11 cellular contexts compared by ENCODE assay signal in genomic region chr1:21341022-21341421, GRCh38. TPM values are rescaled to one million over a fixed set of nuclear protein-coding genes. Genes with fewer than 3 reads are reported as not detected.
DNase-seq lines count a peak whose midpoint lies in the region; ATAC-seq and TF ChIP-seq lines count a peak whose summit lies in the region.
"Had no signal": no experiment of that assay in that cellular context is flagged by ENCODE, and none has a peak within 500 bp of the region (broad histone marks: within the 10 kb centered on the region; RNA-seq: fewer than 3 reads in every experiment).

No MANE protein-coding gene starts in this region.

- peak overlapping the region; percentile 43 for H4K91ac ChIP-seq in mesenchymal stem cell (ENCODE audit: low read length)

- H2BK15ac ChIP-seq in mesenchymal stem cell (ENCODE audit: low read depth, poor library complexity, severe bottlenecking): no peak overlapping the region

- CTCF ChIA-PET in activated B cell treated with CpG ODN at 0.5 μM for 24 hours (lab: Charles Lee): no interaction called here

- DNase-seq in left ventricle myocardium inferior (no peak), left ventricle myocardium superior (no peak), activated B cell treated with CpG ODN at 0.5 μM for 24 hours (no peak), mesenchymal stem cell (no peak), upper lobe of left lung (no peak)
- DNase-seq in stimulated activated naive CD4-positive, alpha-beta T cell (lab: John Stamatoyannopoulos, UW): no peak
- no peak for DNase-seq in central memory CD4-positive, alpha-beta T cell
- DNase-seq: Caco-2, Kasumi-1 had no signal

- peak overlapping the region; percentile 87 for H3K9ac ChIP-seq in mesenchymal stem cell (ENCODE audit: low read length)

- H3K4me3 ChIP-seq in left ventricle myocardium inferior (no peak overlapping the region), mesenchymal stem cell (ENCODE audit: insufficient read depth in 1 of 2, low read depth in 1 of 2, low read length in 2 of 2) (no peak overlapping the region), upper lobe of left lung (no peak overlapping the region)

- H3K4ac ChIP-seq in mesenchymal stem cell (ENCODE audit: low read depth in 1 of 2, low read length in 2 of 2): peak overlapping the region in 1 of 2 experiments; percentile 1

- TF ChIP-seq EP300 in upper lobe of left lung (IDR thresholded peaks at IDR 0.05): no peak

- H3K4me1 ChIP-seq in left ventricle myocardium inferior: peaks cover 90% of the 10 kb centered on the region
- peaks cover 49% of the 10 kb centered on the region for H3K4me1 ChIP-seq in mesenchymal stem cell (ENCODE audit: control insufficient read depth, insufficient read depth, low read depth, low read length)
- H3K4me1 ChIP-seq in upper lobe of left lung: peaks cover 73 to 92% (median 80%) of the 10 kb centered on the region in 4 donors

- H3K27ac ChIP-seq in left ventricle myocardium inferior (replicated peaks): peak overlapping the region; percentile 86
- H3K27ac ChIP-seq in mesenchymal stem cell (ENCODE audit: low read length, poor library complexity, severe bottlenecking): no peak overlapping the region
- H3K27ac ChIP-seq in upper lobe of left lung: peak overlapping the region; percentile 82 to 91 (median 87)

- no peak overlapping the region for H2BK5ac ChIP-seq in mesenchymal stem cell (ENCODE audit: low read depth, low read length, poor library complexity, severe bottlenecking)

- no peaks in the 10 kb centered on the region for H3K9me3 Mint-ChIP-seq in activated B cell treated with CpG ODN at 0.5 μM for 24 hours
- H3K9me3 Mint-ChIP-seq: WTC11 had no signal

- H3K36me3 ChIP-seq in left ventricle myocardium inferior (no peaks in the 10 kb centered on the region), mesenchymal stem cell (ENCODE audit: control insufficient read depth in 1 of 2, insufficient read depth in 2 of 2, low read depth in 1 of 2, low read length in 2 of 2) (peaks cover 7 to 8% of the 10 kb centered on the region in 2 experiments), upper lobe of left lung (peaks cover 0 to 4% (median 0%) of the 10 kb centered on the region in 4 donors)

- no peak overlapping the region for H2BK120ac ChIP-seq in mesenchymal stem cell (ENCODE audit: low read depth, low read length)

- peaks cover 43% of the 10 kb centered on the region for H3K79me1 ChIP-seq in mesenchymal stem cell (replicated peaks; ENCODE audit: low read length, poor library complexity, severe bottlenecking)

- TF ChIP-seq POLR2A in upper lobe of left lung (IDR thresholded peaks at IDR 0.05): no peak

- H3K9me3 ChIP-seq in left ventricle myocardium inferior (replicated peaks): no peaks in the 10 kb centered on the region
- no peaks in the 10 kb centered on the region for H3K9me3 ChIP-seq in mesenchymal stem cell (ENCODE audit: control insufficient read depth, low read length)
- H3K9me3 ChIP-seq in upper lobe of left lung: no peaks in the 10 kb centered on the region
- H3K9me3 ChIP-seq: Caco-2 had no signal

- 62% methylated on average over 7 of the region's 8 CpGs for WGBS in mesenchymal stem cell
- 45 to 55% methylated on average over 8 of the region's 8 CpGs for WGBS in upper lobe of left lung, 2 donors

- no peak overlapping the region for H3K4me3 Mint-ChIP-seq in activated B cell treated with CpG ODN at 0.5 μM for 24 hours
- H3K4me3 Mint-ChIP-seq: WTC11 had no signal

- TF ChIP-seq CTCF in left ventricle myocardium inferior (IDR thresholded peaks at IDR 0.05; ENCODE audit: borderline replicate concordance) (no peak), activated B cell treated with CpG ODN at 0.5 μM for 24 hours (IDR thresholded peaks at IDR 0.05) (no peak), upper lobe of left lung (IDR thresholded peaks at IDR 0.05) (no peak)

- peak overlapping the region; percentile 11 to 31 for H3K18ac ChIP-seq in mesenchymal stem cell (ENCODE audit: low read depth in 1 of 2, low read length in 2 of 2)

- H2AFZ ChIP-seq in mesenchymal stem cell (ENCODE audit: low read depth, low read length): no peak overlapping the region

- no peak overlapping the region for H2AK5ac ChIP-seq in mesenchymal stem cell (ENCODE audit: low read length, severe bottlenecking)

- H3K4me1 Mint-ChIP-seq in activated B cell treated with CpG ODN at 0.5 μM for 24 hours: peaks cover 79% of the 10 kb centered on the region

- peak overlapping the region; percentile 9 for H3K27ac Mint-ChIP-seq in activated B cell treated with CpG ODN at 0.5 μM for 24 hours
- H3K27ac Mint-ChIP-seq: WTC11 had no signal

- H3K27me3 Mint-ChIP-seq in activated B cell treated with CpG ODN at 0.5 μM for 24 hours: no peaks in the 10 kb centered on the region

- H4K8ac ChIP-seq in mesenchymal stem cell (ENCODE audit: low read length): no peak overlapping the region

- H3K27me3 ChIP-seq in left ventricle myocardium inferior (ENCODE audit: low read depth) (no peaks in the 10 kb centered on the region), mesenchymal stem cell (ENCODE audit: control insufficient read depth in 1 of 2, insufficient read depth in 1 of 2, low read length in 2 of 2) (no peaks in the 10 kb centered on the region), upper lobe of left lung (no peaks in the 10 kb centered on the region)

- H2BK12ac ChIP-seq in mesenchymal stem cell (ENCODE audit: low read length in 2 of 2): peak overlapping the region; percentile 8 to 22

- H3K14ac ChIP-seq in mesenchymal stem cell (ENCODE audit: low read length in 2 of 2): peak overlapping the region in 1 of 2 experiments; percentile 13

- H3K23ac ChIP-seq in mesenchymal stem cell (ENCODE audit: low read length in 2 of 2): no peak overlapping the region

- no peak overlapping the region for H3K4me2 ChIP-seq in mesenchymal stem cell (ENCODE audit: low read length, poor library complexity, severe bottlenecking)

- intact Hi-C loops in left ventricle myocardium inferior (cut with micrococcal nuclease): no loop called here
- intact Hi-C loops in left ventricle myocardium superior (cut with micrococcal nuclease): no loop called here
- intact Hi-C loops in activated B cell treated with CpG ODN at 0.5 μM for 24 hours (cut with micrococcal nuclease): no loop called here

- peaks cover 56% of the 10 kb centered on the region for H3K36me3 Mint-ChIP-seq in activated B cell treated with CpG ODN at 0.5 μM for 24 hours (ENCODE audit: low read depth)
- H3K36me3 Mint-ChIP-seq: WTC11 had no signal

- no peak for ATAC-seq in left ventricle myocardium superior
- no peak for ATAC-seq in activated B cell treated with CpG ODN at 0.5 μM for 24 hours (ENCODE audit: low read depth)
- no peak for ATAC-seq in upper lobe of left lung (ENCODE audit: low FRiP score in 2 of 2)
- no peak for ATAC-seq in GM21360 (IDR thresholded peaks at IDR 0.05; ENCODE audit: unreplicated experiment)
- ATAC-seq: WTC11 had no signal

- POLR2A ChIA-PET in activated B cell treated with CpG ODN at 0.5 μM for 24 hours (lab: Charles Lee): no interaction called here

RNA-seq across cellular contexts. Expression of gene ECE1, which starts 50.8 kb away (rescaled TPM):
- 54.7 TPM for total RNA-seq in left ventricle myocardium inferior
- total RNA-seq in left ventricle myocardium superior: 43.3 TPM
- total RNA-seq in activated B cell treated with CpG ODN at 0.5 μM for 24 hours: 208 and 209 TPM in 2 replicates
- 229 TPM for polyA plus RNA-seq in mesenchymal stem cell (2013, experiment 1 of 2)
- 222 TPM for polyA plus RNA-seq in mesenchymal stem cell (2013, experiment 2 of 2)
- total RNA-seq in upper lobe of left lung: 100 to 1,000 TPM in 1 of 6 donors, 10 to 100 TPM in 5; 55.8 to 120 (median 74.8) TPM
